8 cellular contexts compared by ENCODE assay signal in genomic region chr1:91803847-91804545, GRCh38.
A peak's percentile ranks its signal among the peaks of the same experiment; 100 is the strongest.
DNase-seq lines count a peak whose midpoint lies in the region; ATAC-seq, FAIRE-seq and TF ChIP-seq lines count a peak whose summit lies in the region.

No MANE protein-coding gene starts in this region.

- H3K36me3 ChIP-seq in SJSA1 (no peaks in the 10 kb centered on the region), hepatocyte (replicated peaks; ENCODE audit: insufficient read depth, low read depth) (no peaks in the 10 kb centered on the region)

- H3K9me2 ChIP-seq in hepatocyte (replicated peaks; ENCODE audit: insufficient read depth): no peaks in the 10 kb centered on the region

- H3K27ac Mint-ChIP-seq in activated naive CD4-positive, alpha-beta T cell treated with anti-CD3 and anti-CD28 coated beads, Interleukin-2, amount 50 U/mL, for 72 hours: peak overlapping the region; percentile 97 to 99
- peak overlapping the region; percentile 33 for H3K27ac Mint-ChIP-seq in osteocyte (ENCODE audit: unreplicated experiment)

- TF ChIP-seq CTCF in osteocyte (IDR thresholded peaks at IDR 0.05) (no peak), hepatocyte (IDR thresholded peaks at IDR 0.05; ENCODE audit: poor library complexity) (no peak)

- H3K27me3 ChIP-seq in SJSA1 (replicated peaks) (no peaks in the 10 kb centered on the region), hepatocyte (no peaks in the 10 kb centered on the region)

- peaks cover 4 to 22% of the 10 kb centered on the region in 2 donors for H3K36me3 Mint-ChIP-seq in activated naive CD4-positive, alpha-beta T cell treated with anti-CD3 and anti-CD28 coated beads, Interleukin-2, amount 50 U/mL, for 72 hours
- H3K36me3 Mint-ChIP-seq in osteocyte (ENCODE audit: unreplicated experiment): peaks cover 2% of the 10 kb centered on the region

- no peak overlapping the region for H3K4me2 ChIP-seq in hepatocyte

- H4K20me1 ChIP-seq in hepatocyte (ENCODE audit: insufficient read depth, poor library complexity, severe bottlenecking): no peaks in the 10 kb centered on the region

- no peaks in the 10 kb centered on the region for H3K27me3 Mint-ChIP-seq in osteocyte (ENCODE audit: unreplicated experiment)

- H3K4me3 ChIP-seq in SJSA1: no peak overlapping the region
- H3K4me3 ChIP-seq in hepatocyte: no peak overlapping the region

- H3K9me3 ChIP-seq in SJSA1 (replicated peaks): no peaks in the 10 kb centered on the region
- H3K9me3 ChIP-seq in hepatocyte (ENCODE audit: low read depth): no peaks in the 10 kb centered on the region

- H3K4me1 Mint-ChIP-seq in osteocyte (ENCODE audit: unreplicated experiment): peaks cover 66% of the 10 kb centered on the region

- WGBS in hepatocyte (ENCODE audit: low lambda C conversion rate, missing lambda C conversion rate): 68% methylated on average over 6 of the region's 6 CpGs

- DNase-seq in SJSA1 (ENCODE audit: low read depth in 1 of 2, low spot score in 2 of 2): no peak
- peak; percentile 70 to 83 for DNase-seq in activated naive CD4-positive, alpha-beta T cell treated with anti-CD3 and anti-CD28 coated beads, Interleukin-2, amount 50 U/mL, for 72 hours (ENCODE audit: low spot score in 2 of 2)
- DNase-seq in osteocyte (ENCODE audit: extremely low spot score, unreplicated experiment): no peak
- no peak for DNase-seq in NCI-H774 (lab: John Stamatoyannopoulos, UW)
- no peak for DNase-seq in hepatocyte (ENCODE audit: low spot score)
- no peak for DNase-seq in HTR-8/SVneo (ENCODE audit: insufficient read length, low spot score)

- peaks cover 41% of the 10 kb centered on the region for H3K4me1 ChIP-seq in SJSA1 (replicated peaks)
- peaks cover 13% of the 10 kb centered on the region for H3K4me1 ChIP-seq in hepatocyte (ENCODE audit: insufficient read depth)

- H3K4me3 Mint-ChIP-seq in osteocyte (ENCODE audit: unreplicated experiment): no peak overlapping the region

- H3K9me3 Mint-ChIP-seq in activated naive CD4-positive, alpha-beta T cell treated with anti-CD3 and anti-CD28 coated beads, Interleukin-2, amount 50 U/mL, for 72 hours: peaks cover 0 to 6% of the 10 kb centered on the region in 2 donors
- no peaks in the 10 kb centered on the region for H3K9me3 Mint-ChIP-seq in osteocyte (ENCODE audit: unreplicated experiment)

- H2AFZ ChIP-seq in hepatocyte: no peak overlapping the region

- H3K27ac ChIP-seq in SJSA1 (peak overlapping the region; percentile 29; the same call in 1 of the 2 replicates), hepatocyte (no peak overlapping the region)

- ATAC-seq in GM19043 (IDR thresholded peaks at IDR 0.05; ENCODE audit: low read depth, unreplicated experiment) (peak; percentile 83), HG03064 (IDR thresholded peaks at IDR 0.05; ENCODE audit: low read depth, unreplicated experiment) (peak; percentile 78)
- ATAC-seq in activated naive CD4-positive, alpha-beta T cell treated with anti-CD3 and anti-CD28 coated beads, Interleukin-2, amount 50 U/mL, for 72 hours: peak; percentile 79 to 80

- H3K79me2 ChIP-seq in hepatocyte: peaks cover 32% of the 10 kb centered on the region

- FAIRE-seq in HTR-8/SVneo (lab: Jason Lieb, UNC): no peak

Comparison
In these comparisons a context has a peak if more than half of its experiments do, and no peak if none do; other contexts are left out.
1. DNase-seq: peak in activated naive CD4-positive, alpha-beta T cell treated with anti-CD3 and anti-CD28 coated beads, Interleukin-2, amount 50 U/mL, for 72 hours (2 of 2); none in SJSA1 (0 of 2), osteocyte (single experiment), NCI-H774 (single experiment), hepatocyte (single experiment) and HTR-8/SVneo (single experiment).
2. Peak in every context shown above with its lines, with median percentiles within 50 percentile points of each other: ATAC-seq.